Comparison of ENCODE assay signal across 8 cellular contexts in the genomic region with DNA sequence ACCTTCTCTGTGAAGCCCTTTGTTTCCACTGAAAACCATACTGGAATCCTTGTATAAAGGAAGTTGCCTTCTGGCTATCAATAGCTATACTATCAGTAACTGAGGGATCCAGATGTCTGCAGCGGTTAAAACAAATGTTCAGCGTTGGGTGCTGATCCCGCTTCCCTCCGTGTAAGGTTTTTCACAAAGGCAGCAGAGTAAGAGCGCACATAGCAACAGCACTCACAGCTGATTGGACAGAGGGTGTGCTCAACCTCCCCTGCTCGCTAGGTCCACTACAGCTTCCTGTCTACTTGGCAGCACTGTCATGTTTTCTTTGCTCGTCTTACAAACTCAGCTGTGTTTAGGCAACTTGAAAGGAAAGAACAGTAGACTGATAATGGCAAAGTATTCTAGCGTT. TPM values are rescaled to one million over a fixed set of nuclear protein-coding genes. Genes with fewer than 3 reads are reported as not detected.
A peak's percentile ranks its signal among the peaks of the same experiment; 100 is the strongest.
DNase-seq lines count a peak whose midpoint lies in the region; ATAC-seq and TF ChIP-seq lines count a peak whose summit lies in the region.

No MANE protein-coding gene starts in this region.

- no peaks in the 10 kb centered on the region for H3K27me3 Mint-ChIP-seq in activated naive CD4-positive, alpha-beta T cell treated with anti-CD3 and anti-CD28 coated beads for 36 hours (ENCODE audit: low read depth)
- H3K27me3 Mint-ChIP-seq in nephron (ENCODE audit: low read depth), result no peaks in the 10 kb centered on the region

- no peak for TF ChIP-seq CTCF in foreskin fibroblast (IDR thresholded peaks at IDR 0.05; ENCODE audit: low read depth, low read length)
- TF ChIP-seq CTCF in nephron (IDR thresholded peaks at IDR 0.05; ENCODE audit: unreplicated experiment in 3 of 3), result no peak
- TF ChIP-seq CTCF in upper lobe of right lung (IDR thresholded peaks at IDR 0.05), result no peak
- TF ChIP-seq CTCF in GM13976 (IDR thresholded peaks at IDR 0.05; ENCODE audit: borderline replicate concordance, control extremely low read depth, extremely low read depth, insufficient read depth, missing control alignments), result no peak

- H3K27me3 ChIP-seq in upper lobe of right lung, result no peaks in the 10 kb centered on the region

- H3K4me3 ChIP-seq in foreskin fibroblast (ENCODE audit: low read depth in 1 of 2, low read length in 2 of 2), result peak overlapping the region in 1 of 2 donors; percentile 2
- peak overlapping the region; percentile 12 for H3K4me3 ChIP-seq in upper lobe of right lung

- H3K4me1 ChIP-seq in upper lobe of right lung, result peaks cover 25% of the 10 kb centered on the region

- DNase-seq in OCI-M2 (lab: John Stamatoyannopoulos, UW; ENCODE audit: unreplicated experiment), result peak; percentile 73
- DNase-seq in activated naive CD4-positive, alpha-beta T cell treated with anti-CD3 and anti-CD28 coated beads for 36 hours, result peak; percentile 52
- peak; percentile 70 to 73 for DNase-seq in foreskin fibroblast
- DNase-seq in upper lobe of right lung, result no peak
- DNase-seq in GM13976 (ENCODE audit: low spot score), result no peak

- intact Hi-C loops in activated naive CD4-positive, alpha-beta T cell treated with anti-CD3 and anti-CD28 coated beads for 36 hours (cut with micrococcal nuclease), result no loop called here
- intact Hi-C loops in upper lobe of right lung (cut with DNase I), result no loop called here

- peaks cover 2% of the 10 kb centered on the region for H3K4me1 Mint-ChIP-seq in activated naive CD4-positive, alpha-beta T cell treated with anti-CD3 and anti-CD28 coated beads for 36 hours (ENCODE audit: low read depth)
- H3K4me1 Mint-ChIP-seq in nephron, result peaks cover 37% of the 10 kb centered on the region

- H3K36me3 Mint-ChIP-seq in activated naive CD4-positive, alpha-beta T cell treated with anti-CD3 and anti-CD28 coated beads for 36 hours (ENCODE audit: low read depth), result no peaks in the 10 kb centered on the region
- H3K36me3 Mint-ChIP-seq in nephron (ENCODE audit: low read depth), result peaks cover 19% of the 10 kb centered on the region

- in situ Hi-C loops in GM13976 (cut with MboI; ENCODE audit: low sequenced_read_pairs, unreplicated experiment), result no loop called here

- no peaks in the 10 kb centered on the region for H3K9me3 Mint-ChIP-seq in activated naive CD4-positive, alpha-beta T cell treated with anti-CD3 and anti-CD28 coated beads for 36 hours
- no peaks in the 10 kb centered on the region for H3K9me3 Mint-ChIP-seq in nephron

- no peaks in the 10 kb centered on the region for H3K9me3 ChIP-seq in upper lobe of right lung

- ATAC-seq in GM18867 (IDR thresholded peaks at IDR 0.05; ENCODE audit: unreplicated experiment), result peak; percentile 100
- peak; percentile 88 for ATAC-seq in HG03196 (IDR thresholded peaks at IDR 0.05; ENCODE audit: unreplicated experiment)
- peak; percentile 99 for ATAC-seq in upper lobe of right lung

- peaks cover 13% of the 10 kb centered on the region for H3K36me3 ChIP-seq in upper lobe of right lung

- peak overlapping the region; percentile 27 for H3K27ac ChIP-seq in upper lobe of right lung

- H3K27ac Mint-ChIP-seq in activated naive CD4-positive, alpha-beta T cell treated with anti-CD3 and anti-CD28 coated beads for 36 hours, result no peak overlapping the region
- H3K27ac Mint-ChIP-seq in nephron, result peak overlapping the region; percentile 85 to 96 (median 88)

- peak overlapping the region; percentile 38 for H3K4me3 Mint-ChIP-seq in activated naive CD4-positive, alpha-beta T cell treated with anti-CD3 and anti-CD28 coated beads for 36 hours
- H3K4me3 Mint-ChIP-seq in nephron, result peak overlapping the region; percentile 75 to 83 (median 77)

- CTCF ChIA-PET in activated naive CD4-positive, alpha-beta T cell treated with anti-CD3 and anti-CD28 coated beads for 36 hours (lab: Charles Lee), result interaction anchor here (0.7 to 1.3 kb wide), 3 partner anchors 22 to 321 kb away, joined by 3 to 5 read pairs (median 3); no protein-coding TSS in a partner anchor

RNA-seq across cellular contexts. Expression of a gene that starts 27.3 kb away (rescaled TPM):
- total RNA-seq in activated naive CD4-positive, alpha-beta T cell treated with anti-CD3 and anti-CD28 coated beads for 36 hours, result 10 to 100 TPM; 19.4 to 21.7 TPM
- total RNA-seq in upper lobe of right lung, result 42.5 TPM

Comparison
In these comparisons a context has a peak if more than half of its experiments do, and no peak if none do; other contexts are left out.
1. DNase-seq: peak in OCI-M2 (single experiment), activated naive CD4-positive, alpha-beta T cell treated with anti-CD3 and anti-CD28 coated beads for 36 hours (single experiment) and foreskin fibroblast (2 of 2); none in upper lobe of right lung (single experiment) and GM13976 (single experiment).
2. Peak in every context shown above with its lines, with median percentiles within 50 percentile points of each other: ATAC-seq.